Comparison of ENCODE assay signal across 13 cellular contexts in genomic region chr22:19958083-19959042, GRCh38. TPM values are rescaled to one million over a fixed set of nuclear protein-coding genes. Genes with fewer than 3 reads are reported as not detected.
A peak's percentile ranks its signal among the peaks of the same experiment; 100 is the strongest.
DNase-seq lines count a peak whose midpoint lies in the region; ATAC-seq and TF ChIP-seq lines count a peak whose summit lies in the region.
"Had no signal": no experiment of that assay in that cellular context is flagged by ENCODE, and none has a peak within 500 bp of the region (broad histone marks: within the 10 kb centered on the region; RNA-seq: fewer than 3 reads in every experiment).

No MANE protein-coding gene starts in this region.

- H3K79me1 ChIP-seq in neuronal stem cell (ENCODE audit: low read depth, low read length), result peaks cover 3% of the 10 kb centered on the region

- H3K4me1 Mint-ChIP-seq in activated T-helper 2 cell treated with anti-CD3 and anti-CD28 coated beads, Interferon-gamma antibody, Interleukin-2, Interleukin-4, amounts not matched to agents 10 μg/mL and 5 μg/mL and 100 μg/mL, durations not matched to agents 14 hours and 24 hours and 36 hours (ENCODE audit: low read depth), result peaks cover 19% of the 10 kb centered on the region

- peak overlapping the region; percentile 84 for H2AFZ ChIP-seq in neuronal stem cell (ENCODE audit: low read length)

- no peak overlapping the region for H2AK5ac ChIP-seq in neuronal stem cell (ENCODE audit: low read depth, low read length)

- H3K27ac Mint-ChIP-seq in activated T-helper 2 cell treated with anti-CD3 and anti-CD28 coated beads, Interferon-gamma antibody, Interleukin-2, Interleukin-4, amounts not matched to agents 10 μg/mL and 5 μg/mL and 100 μg/mL, durations not matched to agents 14 hours and 24 hours and 36 hours, result no peak overlapping the region
- H3K27ac Mint-ChIP-seq: activated T-cell treated with anti-CD3 and anti-CD28 coated beads, Interleukin-2, amount 50 U/mL, for 72 hours had no signal

- no peak overlapping the region for H3K9ac ChIP-seq in neuronal stem cell (ENCODE audit: low read depth, low read length, poor library complexity)
- H3K9ac ChIP-seq: KMS-11 had no signal

- no peak overlapping the region for H2BK15ac ChIP-seq in neuronal stem cell (ENCODE audit: low read length)

- H3K36me3 Mint-ChIP-seq in activated T-helper 2 cell treated with anti-CD3 and anti-CD28 coated beads, Interferon-gamma antibody, Interleukin-2, Interleukin-4, amounts not matched to agents 10 μg/mL and 5 μg/mL and 100 μg/mL, durations not matched to agents 14 hours and 24 hours and 36 hours (ENCODE audit: low read depth), result peaks cover 3% of the 10 kb centered on the region

- no peaks in the 10 kb centered on the region for H3K9me3 Mint-ChIP-seq in activated T-helper 2 cell treated with anti-CD3 and anti-CD28 coated beads, Interferon-gamma antibody, Interleukin-2, Interleukin-4, amounts not matched to agents 10 μg/mL and 5 μg/mL and 100 μg/mL, durations not matched to agents 14 hours and 24 hours and 36 hours
- H3K9me3 Mint-ChIP-seq: activated T-cell treated with anti-CD3 and anti-CD28 coated beads, Interleukin-2, amount 50 U/mL, for 72 hours had no signal

- H3K27ac ChIP-seq in RWPE2 (ENCODE audit: poor library complexity, severe bottlenecking) (no peak overlapping the region), neuronal stem cell (replicated peaks; ENCODE audit: low read length) (no peak overlapping the region)
- H3K27ac ChIP-seq: KMS-11 had no signal

- ATAC-seq in RWPE2 (ENCODE audit: low read depth), result no peak
- ATAC-seq in HG02938 (IDR thresholded peaks at IDR 0.05; ENCODE audit: unreplicated experiment), result no peak
- ATAC-seq: activated T-cell treated with anti-CD3 and anti-CD28 coated beads, Interleukin-2, amount 50 U/mL, for 72 hours had no signal

- H2BK12ac ChIP-seq in neuronal stem cell (ENCODE audit: low read length), result no peak overlapping the region

- peak overlapping the region; percentile 6 for H3K18ac ChIP-seq in neuronal stem cell (ENCODE audit: low read length)

- no peak overlapping the region for H3K4me3 ChIP-seq in RWPE2 (ENCODE audit: severe bottlenecking)
- H3K4me3 ChIP-seq in fibroblast of the aortic adventitia (ENCODE audit: low read depth, low read length), result peak overlapping the region; percentile 53
- peak overlapping the region in 1 of 2 donors; percentile 79 for H3K4me3 ChIP-seq in neuronal stem cell (ENCODE audit: low read length in 2 of 2)

- DNase-seq in AG08396 (ENCODE audit: low spot score) (peak; percentile 35), RWPE2 (ENCODE audit: low spot score) (peak; percentile 13), fibroblast of the aortic adventitia (ENCODE audit: low read depth) (peak; percentile 78), neuronal stem cell (ENCODE audit: low spot score) (no peak), NCI-H1048 (lab: John Stamatoyannopoulos, UW) (no peak), NCI-H1694 treated with DMSO at 0.1 percent for 48 hours (lab: John Stamatoyannopoulos, UW) (no peak)
- no peak for DNase-seq in activated T-helper 2 cell treated with anti-CD3 and anti-CD28 coated beads, Interferon-gamma antibody, Interleukin-2, Interleukin-4, amounts not matched to agents 10 μg/mL and 5 μg/mL and 100 μg/mL, durations not matched to agents 14 hours and 24 hours and 36 hours (ENCODE audit: low spot score)
- DNase-seq: activated T-cell treated with anti-CD3 and anti-CD28 coated beads, Interleukin-2, amount 50 U/mL, for 72 hours; midbrain; stimulated activated CD4-positive, alpha-beta T cell treated with anti-CD3 and anti-CD28 coated beads, Interleukin-2, amount 100 ng/mL, for 24 hours; T1000 had no signal

- no peak overlapping the region for H2BK5ac ChIP-seq in neuronal stem cell (ENCODE audit: low read length)

- no peak overlapping the region for H4K91ac ChIP-seq in neuronal stem cell (ENCODE audit: low read depth, low read length, poor library complexity)

- H3K36me3 ChIP-seq in RWPE2 (ENCODE audit: low read depth) (peaks cover under 1% of the 10 kb centered on the region; the same call in 1 of the 2 replicates), neuronal stem cell (replicated peaks in 1 of 2; ENCODE audit: control insufficient read depth in 2 of 2, insufficient read depth in 2 of 2, low read length in 2 of 2) (peaks cover 0 to 2% of the 10 kb centered on the region in 2 donors)

- H3K27me3 ChIP-seq in RWPE2 (ENCODE audit: insufficient read depth, poor library complexity, severe bottlenecking) (no peaks in the 10 kb centered on the region), neuronal stem cell (ENCODE audit: control insufficient read depth in 3 of 3, insufficient read depth in 3 of 3, low read depth in 1 of 3, low read length in 3 of 3) (no peaks in the 10 kb centered on the region)

- intact Hi-C loops in activated T-helper 2 cell treated with anti-CD3 and anti-CD28 coated beads, Interferon-gamma antibody, Interleukin-2, Interleukin-4, amounts not matched to agents 10 μg/mL and 5 μg/mL and 100 μg/mL, durations not matched to agents 14 hours and 24 hours and 36 hours (cut with micrococcal nuclease), result no loop called here

- WGBS in neuronal stem cell (ENCODE audit: extremely low coverage in 2 of 2, insufficient read length in 2 of 2, insufficient replicate concordance in 1 of 2), 2 donors, result no CpG with 5 or more reads among the region's 19 CpGs

- no peak overlapping the region for H3K4me3 Mint-ChIP-seq in activated T-helper 2 cell treated with anti-CD3 and anti-CD28 coated beads, Interferon-gamma antibody, Interleukin-2, Interleukin-4, amounts not matched to agents 10 μg/mL and 5 μg/mL and 100 μg/mL, durations not matched to agents 14 hours and 24 hours and 36 hours (ENCODE audit: low read depth)
- H3K4me3 Mint-ChIP-seq: activated T-cell treated with anti-CD3 and anti-CD28 coated beads, Interleukin-2, amount 50 U/mL, for 72 hours had no signal

- H3K14ac ChIP-seq in neuronal stem cell (ENCODE audit: low read length), result no peak overlapping the region

- H4K8ac ChIP-seq in neuronal stem cell (ENCODE audit: low read depth, low read length), result no peak overlapping the region

- H3K23ac ChIP-seq in neuronal stem cell (ENCODE audit: low read depth, low read length, poor library complexity), result no peak overlapping the region

- peaks cover 10% of the 10 kb centered on the region for H3K4me1 ChIP-seq in RWPE2 (ENCODE audit: insufficient read depth, poor library complexity, severe bottlenecking)
- H3K4me1 ChIP-seq in neuronal stem cell (ENCODE audit: control insufficient read depth in 2 of 2, insufficient read depth in 1 of 2, low read depth in 1 of 2, low read length in 2 of 2), result peaks cover 22% of the 10 kb centered on the region in 2 donors

- H3K4me2 ChIP-seq in neuronal stem cell (ENCODE audit: insufficient read depth, low read length, poor library complexity, severe bottlenecking), result peak overlapping the region; percentile 58
- H3K4me2 ChIP-seq: KMS-11 had no signal

- no peak overlapping the region for H3K4ac ChIP-seq in neuronal stem cell (ENCODE audit: low read length)

- TF ChIP-seq CTCF in RWPE2 (IDR thresholded peaks at IDR 0.05; ENCODE audit: poor library complexity, severe bottlenecking), result no peak
- TF ChIP-seq CTCF in fibroblast of the aortic adventitia (IDR thresholded peaks at IDR 0.05; ENCODE audit: insufficient read depth, low read length), result no peak

- H2BK120ac ChIP-seq in neuronal stem cell (ENCODE audit: low read depth, low read length), result no peak overlapping the region

- H3K27me3 Mint-ChIP-seq in activated T-helper 2 cell treated with anti-CD3 and anti-CD28 coated beads, Interferon-gamma antibody, Interleukin-2, Interleukin-4, amounts not matched to agents 10 μg/mL and 5 μg/mL and 100 μg/mL, durations not matched to agents 14 hours and 24 hours and 36 hours (ENCODE audit: low read depth), result no peaks in the 10 kb centered on the region

- H3K9me3 ChIP-seq in RWPE2 (ENCODE audit: severe bottlenecking) (no peaks in the 10 kb centered on the region), neuronal stem cell (replicated peaks in 1 of 2; ENCODE audit: control insufficient read depth in 2 of 2, insufficient read depth in 1 of 2, low read depth in 1 of 2, low read length in 2 of 2) (peaks cover 0 to 2% of the 10 kb centered on the region in 2 donors)

RNA-seq across cellular contexts. Expression of gene TXNRD2, which starts 16.7 kb away (rescaled TPM):
- 16.4 and 16.8 TPM in 2 replicates for total RNA-seq in fibroblast of the aortic adventitia (ENCODE audit: low replicate concordance)
- polyA plus RNA-seq in neuronal stem cell (2013, experiment 1 of 2), result 16.7 TPM
- 17.7 TPM for polyA plus RNA-seq in neuronal stem cell (2013, experiment 2 of 2)
- total RNA-seq in activated T-helper 2 cell treated with anti-CD3 and anti-CD28 coated beads, Interferon-gamma antibody, Interleukin-2, Interleukin-4, amounts not matched to agents 10 μg/mL and 5 μg/mL and 100 μg/mL, durations not matched to agents 14 hours and 24 hours and 36 hours, result 19.9 and 20.9 TPM in 2 replicates

RNA-seq across cellular contexts. Expression of gene COMT, which starts 16.8 kb away (rescaled TPM):
- total RNA-seq in fibroblast of the aortic adventitia (ENCODE audit: low replicate concordance), result 120 and 151 TPM in 2 replicates
- polyA plus RNA-seq in neuronal stem cell (2013, experiment 1 of 2), result 7.3 TPM
- 6.4 TPM for polyA plus RNA-seq in neuronal stem cell (2013, experiment 2 of 2)
- 93.4 and 95.6 TPM in 2 replicates for total RNA-seq in activated T-helper 2 cell treated with anti-CD3 and anti-CD28 coated beads, Interferon-gamma antibody, Interleukin-2, Interleukin-4, amounts not matched to agents 10 μg/mL and 5 μg/mL and 100 μg/mL, durations not matched to agents 14 hours and 24 hours and 36 hours

RNA-seq across cellular contexts. Expression of gene ARVCF, which starts 58.3 kb away (rescaled TPM):
- total RNA-seq in fibroblast of the aortic adventitia (ENCODE audit: low replicate concordance), result 9.7 and 12.9 TPM in 2 replicates
- 35.3 TPM for polyA plus RNA-seq in neuronal stem cell (2013, experiment 1 of 2)
- 32.4 TPM for polyA plus RNA-seq in neuronal stem cell (2013, experiment 2 of 2)
- 3.4 and 3.9 TPM in 2 replicates for total RNA-seq in activated T-helper 2 cell treated with anti-CD3 and anti-CD28 coated beads, Interferon-gamma antibody, Interleukin-2, Interleukin-4, amounts not matched to agents 10 μg/mL and 5 μg/mL and 100 μg/mL, durations not matched to agents 14 hours and 24 hours and 36 hours

Comparison
In these comparisons a context has a peak if more than half of its experiments do, and no peak if none do; other contexts are left out.
1. DNase-seq: peak in AG08396 (single experiment), RWPE2 (single experiment) and fibroblast of the aortic adventitia (single experiment); none in neuronal stem cell (single experiment), activated T-helper 2 cell treated with anti-CD3 and anti-CD28 coated beads, Interferon-gamma antibody, Interleukin-2, Interleukin-4, amounts not matched to agents 10 μg/mL and 5 μg/mL and 100 μg/mL, durations not matched to agents 14 hours and 24 hours and 36 hours (single experiment), NCI-H1048 (single experiment) and NCI-H1694 treated with DMSO at 0.1 percent for 48 hours (single experiment).